ENCODE assay signal across 1 cellular context in genomic region chr1:154972517-154973343, GRCh38.
TF ChIP-seq lines count a peak whose summit lies in the region.

No MANE protein-coding gene starts in this region.

TF ChIP-seq in HEK293, 187 proteins besides CTCF, POLR2A, EP300 and RAD21 (continued from another document and continues in another):
- no peak for TF ChIP-seq YY1 (tag by site-specific recombination; IDR thresholded peaks at IDR 0.05)
- TF ChIP-seq ZBTB26 (tag by site-specific recombination; optimal IDR thresholded peaks at IDR 0.05), result no peak
- peak; percentile 45; the same call in 1 of the 2 replicates for TF ChIP-seq ZNF324 (tag by site-specific recombination; IDR thresholded peaks at IDR 0.05)
- TF ChIP-seq ZNF530 (tag by site-specific recombination; IDR thresholded peaks at IDR 0.05; ENCODE audit: low read depth), result no peak
- TF ChIP-seq ZFHX2 (tag by site-specific recombination; conservative IDR thresholded peaks at IDR 0.05), result peak; percentile 55
- peak; percentile 68 for TF ChIP-seq ZBTB20 (tag by site-specific recombination; IDR thresholded peaks at IDR 0.05)
- no peak for TF ChIP-seq ZNF202 (tag by site-specific recombination; IDR thresholded peaks at IDR 0.05; ENCODE audit: borderline replicate concordance)
- TF ChIP-seq ELK4 (IDR thresholded peaks at IDR 0.05; ENCODE audit: borderline replicate concordance, low read depth, low read length), result no peak
- TF ChIP-seq ZNF660 (tag by site-specific recombination; IDR thresholded peaks at IDR 0.05), result no peak
- TF ChIP-seq, protein P1, sequence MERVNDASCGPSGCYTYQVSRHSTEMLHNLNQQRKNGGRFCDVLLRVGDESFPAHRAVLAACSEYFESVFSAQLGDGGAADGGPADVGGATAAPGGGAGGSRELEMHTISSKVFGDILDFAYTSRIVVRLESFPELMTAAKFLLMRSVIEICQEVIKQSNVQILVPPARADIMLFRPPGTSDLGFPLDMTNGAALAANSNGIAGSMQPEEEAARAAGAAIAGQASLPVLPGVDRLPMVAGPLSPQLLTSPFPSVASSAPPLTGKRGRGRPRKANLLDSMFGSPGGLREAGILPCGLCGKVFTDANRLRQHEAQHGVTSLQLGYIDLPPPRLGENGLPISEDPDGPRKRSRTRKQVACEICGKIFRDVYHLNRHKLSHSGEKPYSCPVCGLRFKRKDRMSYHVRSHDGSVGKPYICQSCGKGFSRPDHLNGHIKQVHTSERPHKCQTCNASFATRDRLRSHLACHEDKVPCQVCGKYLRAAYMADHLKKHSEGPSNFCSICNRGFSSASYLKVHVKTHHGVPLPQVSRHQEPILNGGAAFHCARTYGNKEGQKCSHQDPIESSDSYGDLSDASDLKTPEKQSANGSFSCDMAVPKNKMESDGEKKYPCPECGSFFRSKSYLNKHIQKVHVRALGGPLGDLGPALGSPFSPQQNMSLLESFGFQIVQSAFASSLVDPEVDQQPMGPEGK (tag by site-specific recombination; IDR thresholded peaks at IDR 0.05), result peak; percentile 86
- peak; percentile 20; the same call in 1 of the 2 replicates for TF ChIP-seq ZBTB48 (tag by site-specific recombination; IDR thresholded peaks at IDR 0.05)
- TF ChIP-seq ZNF37A (tag by site-specific recombination; IDR thresholded peaks at IDR 0.05), result no peak
- peak; percentile 55 for TF ChIP-seq KLF8 (tag by site-specific recombination; IDR thresholded peaks at IDR 0.05)
- TF ChIP-seq, protein P2, sequence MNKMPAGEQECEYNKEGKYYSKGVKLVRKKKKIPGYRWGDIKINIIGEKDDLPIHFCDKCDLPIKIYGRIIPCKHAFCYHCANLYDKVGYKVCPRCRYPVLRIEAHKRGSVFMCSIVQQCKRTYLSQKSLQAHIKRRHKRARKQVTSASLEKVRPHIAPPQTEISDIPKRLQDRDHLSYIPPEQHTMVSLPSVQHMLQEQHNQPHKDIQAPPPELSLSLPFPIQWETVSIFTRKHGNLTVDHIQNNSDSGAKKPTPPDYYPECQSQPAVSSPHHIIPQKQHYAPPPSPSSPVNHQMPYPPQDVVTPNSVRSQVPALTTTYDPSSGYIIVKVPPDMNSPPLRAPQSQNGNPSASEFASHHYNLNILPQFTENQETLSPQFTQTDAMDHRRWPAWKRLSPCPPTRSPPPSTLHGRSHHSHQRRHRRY (tag by site-specific recombination; IDR thresholded peaks at IDR 0.05), result no peak
- no peak for TF ChIP-seq ZNF223 (tag by site-specific recombination; IDR thresholded peaks at IDR 0.05)
- TF ChIP-seq PRDM4 (tag by site-specific recombination; IDR thresholded peaks at IDR 0.05), result peak; percentile 11; the same call in 1 of the 2 replicates
- TF ChIP-seq ZNF248 (tag by site-specific recombination; IDR thresholded peaks at IDR 0.05), result no peak
- TF ChIP-seq ZNF596 (tag by site-specific recombination; IDR thresholded peaks at IDR 0.05), result no peak
- TF ChIP-seq, protein P3, sequence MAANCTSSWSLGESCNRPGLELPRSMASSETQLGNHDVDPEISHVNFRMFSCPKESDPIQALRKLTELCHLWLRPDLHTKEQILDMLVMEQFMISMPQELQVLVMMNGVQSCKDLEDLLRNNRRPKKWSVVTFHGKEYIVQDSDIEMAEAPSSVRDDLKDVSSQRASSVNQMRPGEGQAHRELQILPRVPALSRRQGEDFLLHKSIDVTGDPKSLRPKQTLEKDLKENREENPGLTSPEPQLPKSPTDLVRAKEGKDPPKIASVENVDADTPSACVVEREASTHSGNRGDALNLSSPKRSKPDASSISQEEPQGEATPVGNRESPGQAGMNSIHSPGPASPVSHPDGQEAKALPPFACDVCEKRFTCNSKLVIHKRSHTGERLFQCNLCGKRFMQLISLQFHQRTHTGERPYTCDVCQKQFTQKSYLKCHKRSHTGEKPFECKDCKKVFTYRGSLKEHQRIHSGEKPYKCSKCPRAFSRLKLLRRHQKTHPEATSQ (tag by site-specific recombination; IDR thresholded peaks at IDR 0.05), result no peak
- no peak for TF ChIP-seq ZNF626 (tag by site-specific recombination; IDR thresholded peaks at IDR 0.05)
- TF ChIP-seq ZFP3 (tag by site-specific recombination; IDR thresholded peaks at IDR 0.05; ENCODE audit: low read depth), result no peak
- no peak for TF ChIP-seq ZNF560 (tag by site-specific recombination; IDR thresholded peaks at IDR 0.05; ENCODE audit: borderline replicate concordance)
- peak; percentile 38; the same call in 1 of the 2 replicates for TF ChIP-seq KLF1 (tag by site-specific recombination; IDR thresholded peaks at IDR 0.05)
- no peak for TF ChIP-seq ZNF146 (tag by site-specific recombination; IDR thresholded peaks at IDR 0.05)
- TF ChIP-seq ZNF169 (tag by site-specific recombination; IDR thresholded peaks at IDR 0.05), result no peak
- TF ChIP-seq ZNF580 (tag by site-specific recombination; IDR thresholded peaks at IDR 0.05), result no peak
- TF ChIP-seq ZNF830 (tag by site-specific recombination; IDR thresholded peaks at IDR 0.05; ENCODE audit: low read depth), result no peak
- TF ChIP-seq PRDM10 (tag by site-specific recombination; IDR thresholded peaks at IDR 0.05), result peak; percentile 94
- no peak for TF ChIP-seq ZNF433 (tag by site-specific recombination; IDR thresholded peaks at IDR 0.05; ENCODE audit: low read depth)
- no peak for TF ChIP-seq ZBTB44 (tag by site-specific recombination; IDR thresholded peaks at IDR 0.05)
- TF ChIP-seq MEIS1 (CRISPR knock-in tag; IDR thresholded peaks at IDR 0.05; ENCODE audit: borderline replicate concordance), result no peak
- TF ChIP-seq, protein P4, sequence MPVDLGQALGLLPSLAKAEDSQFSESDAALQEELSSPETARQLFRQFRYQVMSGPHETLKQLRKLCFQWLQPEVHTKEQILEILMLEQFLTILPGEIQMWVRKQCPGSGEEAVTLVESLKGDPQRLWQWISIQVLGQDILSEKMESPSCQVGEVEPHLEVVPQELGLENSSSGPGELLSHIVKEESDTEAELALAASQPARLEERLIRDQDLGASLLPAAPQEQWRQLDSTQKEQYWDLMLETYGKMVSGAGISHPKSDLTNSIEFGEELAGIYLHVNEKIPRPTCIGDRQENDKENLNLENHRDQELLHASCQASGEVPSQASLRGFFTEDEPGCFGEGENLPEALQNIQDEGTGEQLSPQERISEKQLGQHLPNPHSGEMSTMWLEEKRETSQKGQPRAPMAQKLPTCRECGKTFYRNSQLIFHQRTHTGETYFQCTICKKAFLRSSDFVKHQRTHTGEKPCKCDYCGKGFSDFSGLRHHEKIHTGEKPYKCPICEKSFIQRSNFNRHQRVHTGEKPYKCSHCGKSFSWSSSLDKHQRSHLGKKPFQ (tag by site-specific recombination; IDR thresholded peaks at IDR 0.05), result no peak
- TF ChIP-seq ZNF133 (tag by site-specific recombination; IDR thresholded peaks at IDR 0.05), result no peak
- no peak for TF ChIP-seq ZNF514 (tag by site-specific recombination; IDR thresholded peaks at IDR 0.05)
- 0 out of 2 replicates have a peak, but pooled peaks have one; percentile 36 for TF ChIP-seq ZNF24 (tag by site-specific recombination; IDR thresholded peaks at IDR 0.05)
- no peak for TF ChIP-seq SCRT2 (tag by site-specific recombination; IDR thresholded peaks at IDR 0.05)
- TF ChIP-seq ZNF175 (tag by site-specific recombination; IDR thresholded peaks at IDR 0.05), result no peak
- TF ChIP-seq ZBTB8A (tag by site-specific recombination; IDR thresholded peaks at IDR 0.05), result peak; percentile 19; the same call in 1 of the 2 replicates
- TF ChIP-seq RBAK (tag by site-specific recombination; IDR thresholded peaks at IDR 0.05), result no peak
- TF ChIP-seq ZNF473 (tag by site-specific recombination; IDR thresholded peaks at IDR 0.05), result no peak
- TF ChIP-seq, protein P5, sequence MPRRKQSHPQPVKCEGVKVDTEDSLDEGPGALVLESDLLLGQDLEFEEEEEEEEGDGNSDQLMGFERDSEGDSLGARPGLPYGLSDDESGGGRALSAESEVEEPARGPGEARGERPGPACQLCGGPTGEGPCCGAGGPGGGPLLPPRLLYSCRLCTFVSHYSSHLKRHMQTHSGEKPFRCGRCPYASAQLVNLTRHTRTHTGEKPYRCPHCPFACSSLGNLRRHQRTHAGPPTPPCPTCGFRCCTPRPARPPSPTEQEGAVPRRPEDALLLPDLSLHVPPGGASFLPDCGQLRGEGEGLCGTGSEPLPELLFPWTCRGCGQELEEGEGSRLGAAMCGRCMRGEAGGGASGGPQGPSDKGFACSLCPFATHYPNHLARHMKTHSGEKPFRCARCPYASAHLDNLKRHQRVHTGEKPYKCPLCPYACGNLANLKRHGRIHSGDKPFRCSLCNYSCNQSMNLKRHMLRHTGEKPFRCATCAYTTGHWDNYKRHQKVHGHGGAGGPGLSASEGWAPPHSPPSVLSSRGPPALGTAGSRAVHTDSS (tag by site-specific recombination; IDR thresholded peaks at IDR 0.05), result no peak
- peak; percentile 58; the same call in 1 of the 2 replicates for TF ChIP-seq KLF10 (tag by site-specific recombination; IDR thresholded peaks at IDR 0.05)
- peak; percentile 53; the same call in 1 of the 2 replicates for TF ChIP-seq ZNF391 (tag by site-specific recombination; IDR thresholded peaks at IDR 0.05; ENCODE audit: borderline replicate concordance, low read depth)
- no peak for TF ChIP-seq ZNF677 (tag by site-specific recombination; IDR thresholded peaks at IDR 0.05)
- TF ChIP-seq GLIS1 (tag by site-specific recombination; IDR thresholded peaks at IDR 0.05), result peak; percentile 77
- no peak for TF ChIP-seq ZNF664 (tag by site-specific recombination; IDR thresholded peaks at IDR 0.05)
- no peak for TF ChIP-seq ZSCAN16 (tag by site-specific recombination; IDR thresholded peaks at IDR 0.05)
- TF ChIP-seq ZNF23 (tag by site-specific recombination; IDR thresholded peaks at IDR 0.05; ENCODE audit: borderline replicate concordance), result no peak
